1 cellular context compared by ENCODE assay signal in the genomic region with DNA sequence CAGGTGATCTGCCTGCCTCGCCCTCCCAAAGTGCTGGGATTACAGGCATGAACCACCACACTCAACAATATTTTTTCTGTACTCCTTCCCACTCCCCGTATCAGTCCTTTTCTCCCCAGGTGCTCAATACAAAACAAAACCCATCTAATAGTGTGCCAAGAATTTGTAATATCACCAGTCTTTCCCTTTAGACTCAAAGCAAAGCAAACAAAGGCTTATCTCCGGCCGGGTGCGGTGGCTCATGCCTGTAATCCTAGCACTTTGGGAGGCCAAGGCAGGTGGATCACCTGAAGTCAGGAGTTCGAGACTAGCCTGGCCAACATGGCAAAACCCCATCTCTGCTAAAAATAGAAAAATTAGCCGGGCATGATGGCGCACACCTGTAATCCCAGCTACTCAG.
TF ChIP-seq lines count a peak whose summit lies in the region.

No MANE protein-coding gene starts in this region.

TF ChIP-seq in K562, 482 proteins besides CTCF, POLR2A, EP300 and RAD21:
- TF ChIP-seq TBP (optimal IDR thresholded peaks at IDR 0.05; ENCODE audit: low read depth, low read length) (peak; percentile 37), ZEB2 (IDR thresholded peaks at IDR 0.05) (0 out of 2 replicates have a peak, but pooled peaks have one; percentile 20)
